In the genomic region with DNA sequence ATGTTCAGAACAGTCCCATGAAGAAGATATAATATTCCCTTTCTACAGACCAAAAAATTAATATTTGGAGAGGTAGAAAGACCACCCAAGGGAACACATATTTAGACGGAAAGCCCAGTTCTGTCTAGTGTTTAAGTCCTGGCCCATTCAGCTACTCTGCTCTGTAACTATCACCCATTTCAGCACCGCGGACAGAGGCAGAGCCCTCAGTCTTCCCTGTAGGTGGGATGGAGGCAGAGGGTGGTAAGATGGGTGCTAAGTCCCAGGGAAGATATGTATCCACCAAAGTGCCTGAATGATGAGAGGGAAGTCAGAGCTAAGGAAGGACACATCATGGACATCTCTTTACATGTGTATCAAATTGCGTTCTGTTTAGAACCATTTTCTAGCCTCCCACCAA, we compare ENCODE assay signal across 18 cellular contexts. TPM values are rescaled to one million over a fixed set of nuclear protein-coding genes. Genes with fewer than 3 reads are reported as not detected.
A peak's percentile ranks its signal among the peaks of the same experiment; 100 is the strongest.
DNase-seq lines count a peak whose midpoint lies in the region; ATAC-seq, FAIRE-seq and TF ChIP-seq lines count a peak whose summit lies in the region.
"Had no signal": no experiment of that assay in that cellular context is flagged by ENCODE, and none has a peak within 500 bp of the region (broad histone marks: within the 10 kb centered on the region; RNA-seq: fewer than 3 reads in every experiment).

No MANE protein-coding gene starts in this region.

- H2BK12ac ChIP-seq in H9 (ENCODE audit: insufficient read length, low read depth, low read length) = no peak overlapping the region

- H3K27ac ChIP-seq in cardiac muscle cell = no peak overlapping the region
- no peak overlapping the region for H3K27ac ChIP-seq in left ventricle myocardium inferior (replicated peaks)
- H3K27ac ChIP-seq in K562 (ENCODE audit: extremely low read depth, low read depth, low read length) = no peak overlapping the region
- H3K27ac ChIP-seq in spleen = no peak overlapping the region
- H3K27ac ChIP-seq in WERI-Rb-1 = no peak overlapping the region
- no peak overlapping the region for H3K27ac ChIP-seq in H9 (ENCODE audit: insufficient read length, low read depth, low read length)
- H3K27ac ChIP-seq: KMS-11, psoas muscle, vagina had no signal

- 2% methylated on average over 4 of the region's 4 CpGs for WGBS in K562 (ENCODE audit: insufficient coverage, low coverage, missing lambda C conversion rate)
- WGBS in spleen, 5 donors = 27 to 35% (median 31%) methylated on average over 4 of the region's 4 CpGs
- WGBS in H9 (ENCODE audit: extremely low coverage, insufficient read length, low lambda C conversion rate) = no CpG with 5 or more reads among the region's 4 CpGs

- H2BK15ac ChIP-seq in H9 (ENCODE audit: low read depth, low read length) = no peak overlapping the region

- H4K20me1 ChIP-seq in K562 (replicated peaks; ENCODE audit: control insufficient read depth, insufficient read depth, low read length) (peaks cover 12% of the 10 kb centered on the region; the same call in 1 of the 2 replicates), H9 (ENCODE audit: control insufficient read depth, insufficient read depth, insufficient read length) (no peaks in the 10 kb centered on the region)

- CTCF ChIA-PET in K562 (lab: Yijun Ruan, JAX; ENCODE audit: low intra/inter-chr PET ratio) = no interaction called here

- H3K14ac ChIP-seq in H9 (ENCODE audit: insufficient read depth, low read length) = no peak overlapping the region

- TF ChIP-seq EP300 in K562 (IDR thresholded peaks at IDR 0.05; ENCODE audit: low read length) = no peak

- H2AK5ac ChIP-seq in H9 (ENCODE audit: insufficient read length, low read length) = no peak overlapping the region

- no peak overlapping the region for H3T11ph ChIP-seq in H9 (ENCODE audit: low read length)

- H3K9me1 ChIP-seq in K562 (ENCODE audit: control insufficient read depth, insufficient read depth, low read length) = no peaks in the 10 kb centered on the region

- no peaks in the 10 kb centered on the region for H3K36me3 ChIP-seq in cardiac muscle cell
- no peaks in the 10 kb centered on the region for H3K36me3 ChIP-seq in left ventricle myocardium inferior
- H3K36me3 ChIP-seq in K562 (ENCODE audit: control insufficient read depth, insufficient read depth, low read length) = no peaks in the 10 kb centered on the region
- H3K36me3 ChIP-seq in spleen = no peaks in the 10 kb centered on the region
- H3K36me3 ChIP-seq in WERI-Rb-1 = no peaks in the 10 kb centered on the region
- H3K36me3 ChIP-seq: vagina had no signal

- FAIRE-seq in K562 (lab: Jason Lieb, UNC) = no peak
- no peak for FAIRE-seq in urothelium cell line (lab: Jason Lieb, UNC)
- FAIRE-seq: TTC549 had no signal

- H3K56ac ChIP-seq in H9 (ENCODE audit: insufficient read length, low read depth, low read length) = no peak overlapping the region

- intact Hi-C loops in left ventricle myocardium inferior (cut with micrococcal nuclease) = no loop called here
- intact Hi-C loops in K562 (cut with micrococcal nuclease) = no loop called here
- intact Hi-C loops in spleen (cut with DNase I; ENCODE audit: low total_unique reads) = no loop called here

- ATAC-seq in K562 = peak; percentile 61; the same call in 1 of the 3 replicates
- ATAC-seq: left colon, psoas muscle had no signal

- in situ Hi-C loops in K562 (cut with MboI) = loop anchor here (10.0 kb wide), 1 partner anchor 651 kb away; no protein-coding TSS in a partner anchor

- peaks cover 7 to 21% of the 10 kb centered on the region in 2 experiments for H3K4me1 Mint-ChIP-seq in H9

- H3K79me1 ChIP-seq in H9 (ENCODE audit: insufficient read depth, low read depth, low read length, poor library complexity, severe bottlenecking) = no peaks in the 10 kb centered on the region

- peaks cover 21% of the 10 kb centered on the region for H3K27me3 ChIP-seq in cardiac muscle cell
- H3K27me3 ChIP-seq in left ventricle myocardium inferior (ENCODE audit: low read depth) = peaks cover 94% of the 10 kb centered on the region
- H3K27me3 ChIP-seq in K562 (ENCODE audit: control insufficient read depth in 2 of 2, insufficient read depth in 2 of 2, low read length in 2 of 2) = peaks cover 0 to 3% of the 10 kb centered on the region in 2 experiments; a peak in 1 of 5 replicates
- peaks cover 0 to 42% (median 4%) of the 10 kb centered on the region in 7 donors for H3K27me3 ChIP-seq in spleen (replicated peaks in 1 of 7)
- no peaks in the 10 kb centered on the region for H3K27me3 ChIP-seq in WERI-Rb-1 (ENCODE audit: insufficient read depth, low read depth, severe bottlenecking)
- H3K27me3 ChIP-seq in H9 (ENCODE audit: insufficient read depth, low read length) = no peaks in the 10 kb centered on the region; the same call in 1 of the 2 replicates
- H3K27me3 ChIP-seq: vagina had no signal

- no peak overlapping the region for H3K4me3 Mint-ChIP-seq in H9

- POLR2A ChIA-PET in K562 (lab: Yijun Ruan, JAX) = no interaction called here

- no peak overlapping the region for H3K4ac ChIP-seq in H9 (ENCODE audit: low read depth, low read length)

- peaks cover 45% of the 10 kb centered on the region for H3K27me3 Mint-ChIP-seq in H9 (ENCODE audit: low read depth)

- TF ChIP-seq RAD21 in K562 (CRISPR knock-in tag; conservative IDR thresholded peaks at IDR 0.05 in 1 of 2, IDR thresholded peaks at IDR 0.05 in 1 of 2) = no peak

- H4K91ac ChIP-seq in H9 (ENCODE audit: insufficient read length, low read depth, low read length) = no peak overlapping the region

- no peak overlapping the region for H3K18ac ChIP-seq in H9 (ENCODE audit: insufficient read length, low read depth, low read length)

- DNase-seq in cardiac muscle cell (ENCODE audit: low read depth in 1 of 2, low spot score in 1 of 2) (peak; percentile 3 to 71), left ventricle myocardium inferior (no peak), NB4 (ENCODE audit: low read depth) (peak; percentile 38), K562 (ENCODE audit: extremely low read depth in 1 of 4, low spot score in 3 of 4) (peak in 3 of 4 experiments; percentile 11 to 27 (median 21)), urothelium cell line (ENCODE audit: low spot score) (peak; percentile 45), spleen (no peak), WERI-Rb-1 (no peak), H9 (no peak)
- DNase-seq: activated naive CD4-positive, alpha-beta T cell treated with anti-CD3 and anti-CD28 coated beads, Interleukin-2, amount 50 U/mL, for 16 hours; effector CD8-positive, alpha-beta T cell; left colon; NCI-H1694 treated with DMSO at 0.1 percent for 48 hours; psoas muscle had no signal

- H2AFZ ChIP-seq in K562 (ENCODE audit: low read depth, low read length) = no peak overlapping the region
- H2AFZ ChIP-seq in H9 (ENCODE audit: low read length) = no peak overlapping the region

- no TSS peak for BruUV-seq in K562 (replicated peaks; lab: Mats Ljungman, UMichigan)

- H3K9me3 ChIP-seq in cardiac muscle cell (ENCODE audit: low read depth) (no peaks in the 10 kb centered on the region), left ventricle myocardium inferior (replicated peaks) (no peaks in the 10 kb centered on the region), K562 (replicated peaks; ENCODE audit: control insufficient read depth, insufficient read depth, low read depth, low read length) (no peaks in the 10 kb centered on the region), spleen (no peaks in the 10 kb centered on the region), WERI-Rb-1 (ENCODE audit: severe bottlenecking) (no peaks in the 10 kb centered on the region), H9 (ENCODE audit: control insufficient read depth, low read depth, low read length) (no peaks in the 10 kb centered on the region)
- H3K9me3 ChIP-seq: psoas muscle, vagina had no signal

- H3K79me2 ChIP-seq in K562 (ENCODE audit: control insufficient read depth, insufficient read depth, low read length) (no peaks in the 10 kb centered on the region), H9 (ENCODE audit: insufficient read depth, low read length) (no peaks in the 10 kb centered on the region)

- no peaks in the 10 kb centered on the region for H3K4me1 ChIP-seq in cardiac muscle cell (ENCODE audit: low read depth)
- H3K4me1 ChIP-seq in left ventricle myocardium inferior = no peaks in the 10 kb centered on the region
- no peaks in the 10 kb centered on the region for H3K4me1 ChIP-seq in K562 (replicated peaks in 1 of 2; ENCODE audit: control insufficient read depth in 2 of 2, insufficient read depth in 2 of 2, low read length in 2 of 2)
- H3K4me1 ChIP-seq in spleen = no peaks in the 10 kb centered on the region
- no peaks in the 10 kb centered on the region for H3K4me1 ChIP-seq in H9 (ENCODE audit: insufficient read depth, low read length)
- H3K4me1 ChIP-seq: psoas muscle, vagina had no signal

- no peak overlapping the region for H3K23ac ChIP-seq in H9 (ENCODE audit: insufficient read length, low read depth, low read length)

- peaks cover 0 to 2% of the 10 kb centered on the region in 2 experiments; a peak in 1 of 5 replicates for H3K9me3 Mint-ChIP-seq in H9

- H3K4me2 ChIP-seq in K562 (ENCODE audit: insufficient read depth, low read length) (no peak overlapping the region), H9 (ENCODE audit: insufficient read depth, insufficient read length, low read length) (no peak overlapping the region)
- H3K4me2 ChIP-seq: KMS-11 had no signal

- no peak overlapping the region for H4K8ac ChIP-seq in H9 (replicated peaks; ENCODE audit: insufficient read length, low read depth, low read length)

- TF ChIP-seq CTCF in cardiac muscle cell (IDR thresholded peaks at IDR 0.05; ENCODE audit: low read depth, low read length) (no peak), left ventricle myocardium inferior (IDR thresholded peaks at IDR 0.05; ENCODE audit: borderline replicate concordance) (no peak), NB4 (IDR thresholded peaks at IDR 0.05; ENCODE audit: low read depth, low read length) (no peak), K562 (IDR thresholded peaks at IDR 0.05 in 2 of 3, conservative IDR thresholded peaks at IDR 0.05 in 1 of 3; ENCODE audit: insufficient read depth in 2 of 3, low read depth in 1 of 3, low read length in 3 of 3) (no peak), spleen (IDR thresholded peaks at IDR 0.05 in 8 of 11, conservative IDR thresholded peaks at IDR 0.05 in 3 of 11) (no peak), WERI-Rb-1 (IDR thresholded peaks at IDR 0.05; ENCODE audit: low read depth, low read length) (no peak), H9 (conservative IDR thresholded peaks at IDR 0.05) (no peak)

- no peak overlapping the region for H4K5ac ChIP-seq in H9 (ENCODE audit: insufficient read length, low read depth, low read length)

- no peaks in the 10 kb centered on the region for H3K36me3 Mint-ChIP-seq in H9 (ENCODE audit: insufficient read depth in 1 of 3, low read depth in 3 of 3)

- no peaks in the 10 kb centered on the region for H3K23me2 ChIP-seq in H9 (ENCODE audit: insufficient read length, low read depth, low read length, poor library complexity, severe bottlenecking)

- no peak overlapping the region for H2BK120ac ChIP-seq in H9 (ENCODE audit: low read depth, low read length, poor library complexity, severe bottlenecking)

- H3K4me3 ChIP-seq in cardiac muscle cell (no peak overlapping the region), left ventricle myocardium inferior (no peak overlapping the region), NB4 (ENCODE audit: low read depth, low read length) (no peak overlapping the region), K562 (no peak overlapping the region), spleen (no peak overlapping the region), WERI-Rb-1 (ENCODE audit: low read depth, low read length) (no peak overlapping the region)
- H3K4me3 ChIP-seq: psoas muscle, vagina had no signal

- TF ChIP-seq POLR2A in NB4 (IDR thresholded peaks at IDR 0.05; ENCODE audit: extremely low read depth, insufficient read length) (no peak), K562 (conservative IDR thresholded peaks at IDR 0.05) (no peak), spleen (IDR thresholded peaks at IDR 0.05) (no peak)

- H2BK20ac ChIP-seq in H9 (ENCODE audit: low read depth, low read length, poor library complexity, severe bottlenecking) = no peak overlapping the region

- no peak overlapping the region for H3K27ac Mint-ChIP-seq in H9

- no peak overlapping the region for H2BK5ac ChIP-seq in H9 (ENCODE audit: insufficient read length, low read length)

- H3K9ac ChIP-seq in K562 (ENCODE audit: insufficient read depth in 1 of 2, low read depth in 2 of 2, low read length in 2 of 2) (no peak overlapping the region), H9 (ENCODE audit: extremely low read depth, insufficient read length, low read length) (no peak overlapping the region)
- H3K9ac ChIP-seq: KMS-11 had no signal

RNA-seq across cellular contexts. Expression of a gene that starts 27.8 kb away (rescaled TPM):
- not detected in 2 replicates for total RNA-seq in cardiac muscle cell
- polyA plus RNA-seq in cardiac muscle cell = not detected in 2 replicates
- not detected for total RNA-seq in left ventricle myocardium inferior
- total RNA-seq in K562 (2011; cell fraction: chromatin; rRNA removed; ENCODE audit: low replicate concordance) = not detected in 2 replicates
- total RNA-seq in K562 (2011; cell fraction: nucleolus; rRNA removed) = not detected in 2 replicates
- not detected in 2 replicates for total RNA-seq in K562 (2011; cell fraction: nucleoplasm; rRNA removed)
- total RNA-seq in K562 (2014; rRNA removed) = not detected in 2 replicates
- total RNA-seq in K562 (2014; rRNA removed; fragmentation: Illumina TruSeq; extraction: Trizol) = not detected in 2 replicates
- total RNA-seq in K562 (2015; rRNA removed; fragmentation: Illumina TruSeq; extraction: Trizol) = not detected in 2 replicates
- total RNA-seq in K562 (2021) = not detected in 2 replicates
- polyA plus RNA-seq in K562 (2011; rRNA removed) = not detected in 2 replicates
- not detected in 2 replicates for polyA plus RNA-seq in K562 (2011; cell fraction: cytosol; rRNA removed)
- not detected in 2 replicates for polyA plus RNA-seq in K562 (2011; cell fraction: nucleus; rRNA removed)
- polyA plus RNA-seq in K562 (2012) = not detected in 2 replicates
- not detected in 2 replicates for polyA plus RNA-seq in K562 (2014; fragmentation: Illumina TruSeq; extraction: Trizol)
- not detected for polyA plus RNA-seq in K562 (2014; fragmentation: Nextera tagmentation; extraction: Ambion mirVana)
- not detected in 2 replicates for polyA plus RNA-seq in K562 (2014; rRNA removed)
- not detected in 2 replicates for polyA minus RNA-seq in K562 (2011; rRNA and poly(A)+ RNA removed)
- not detected in 2 replicates for polyA minus RNA-seq in K562 (2011; cell fraction: cytosol; rRNA and poly(A)+ RNA removed)
- polyA minus RNA-seq in K562 (2011; cell fraction: nucleus; rRNA and poly(A)+ RNA removed) = not detected in 2 replicates
- not detected for total RNA-seq in spleen
- polyA plus RNA-seq in spleen = not detected
- not detected in 2 replicates for total RNA-seq in H9 (2021)
- total RNA-seq: left colon, myocyte, psoas muscle, SK-MEL-5, vagina had no signal
- polyA plus RNA-seq: psoas muscle had no signal

Comparison
In these comparisons a context has a peak if more than half of its experiments do, and no peak if none do; other contexts are left out.
1. DNase-seq: peak in cardiac muscle cell (2 of 2), NB4 (single experiment), K562 (3 of 4) and urothelium cell line (single experiment); none in left ventricle myocardium inferior (single experiment), spleen (single experiment), WERI-Rb-1 (single experiment) and H9 (single experiment).